In genomic region chr13:33352520-33352919, GRCh38 we compare ENCODE assay signal across 16 cellular contexts.
DNase-seq lines count a peak whose midpoint lies in the region; ATAC-seq and TF ChIP-seq lines count a peak whose summit lies in the region.
"Had no signal": no experiment of that assay in that cellular context is flagged by ENCODE, and none has a peak within 500 bp of the region (broad histone marks: within the 10 kb centered on the region; RNA-seq: fewer than 3 reads in every experiment).

No MANE protein-coding gene starts in this region.

- H3K27ac ChIP-seq in heart right ventricle (peak overlapping the region in 8 of 10 donors; percentile 13 to 96 (median 68)), parathyroid adenoma (peak overlapping the region; percentile 44)
- H3K27ac ChIP-seq: epithelial cell of prostate, SJSA1 had no signal

- no peaks in the 10 kb centered on the region for H3K36me3 Mint-ChIP-seq in mesothelial cell of epicardium

- no peaks in the 10 kb centered on the region for H3K79me2 ChIP-seq in parathyroid adenoma

- intact Hi-C loops in heart right ventricle (cut with DNase I), result loop anchor here in 5 of 10 donors (5.0 to 10.0 kb wide), 6 partner anchors 65 to 585 kb away; partner anchors contain the start of gene STARD13 (in 2 of the 5)
- intact Hi-C loops in Right ventricle myocardium inferior (cut with DNase I), result loop anchor here (2.0 to 10.0 kb wide), 4 partner anchors 92 to 188 kb away; no protein-coding TSS in a partner anchor

- no peaks in the 10 kb centered on the region for H3K9me3 Mint-ChIP-seq in mesothelial cell of epicardium
- H3K9me3 Mint-ChIP-seq: GM23338 had no signal

- DNase-seq in heart right ventricle (no peak), Right ventricle myocardium inferior (ENCODE audit: missing footprints) (no peak), globus pallidus (ENCODE audit: low spot score) (peak; percentile 31), GM19240 (ENCODE audit: insufficient read length, low spot score) (no peak), mesothelial cell of epicardium (ENCODE audit: low spot score in 2 of 2, unreplicated experiment in 2 of 2) (no peak)
- DNase-seq in stimulated activated CD4-positive, alpha-beta T cell treated with anti-CD3 and anti-CD28 coated beads, Interleukin-2, amount 100 ng/mL, for 24 hours, result no peak
- no peak for DNase-seq in activated CD4-positive, alpha-beta T cell treated with anti-CD3 and anti-CD28 coated beads for 48 hours
- DNase-seq: activated CD4-positive, alpha-beta T cell treated with anti-CD3 and anti-CD28 coated beads for 1 hour; activated gamma-delta T cell treated with Interleukin-2 at 50 U/mL for 16 hours; occipital lobe; stimulated activated naive CD4-positive, alpha-beta T cell; uterus had no signal

- H2AFZ ChIP-seq in parathyroid adenoma, result no peak overlapping the region
- H2AFZ ChIP-seq: GM23338 had no signal

- no peak overlapping the region for H3K4me3 ChIP-seq in heart right ventricle
- H3K4me3 ChIP-seq in parathyroid adenoma (ENCODE audit: low read depth, low read length), result no peak overlapping the region
- H3K4me3 ChIP-seq: GM23338, SJSA1, uterus had no signal

- no peak overlapping the region for H3K4me2 ChIP-seq in parathyroid adenoma (ENCODE audit: low read length)
- H3K4me2 ChIP-seq: GM23338 had no signal

- no peak for TF ChIP-seq CTCF in heart right ventricle (IDR thresholded peaks at IDR 0.05)
- no peak for TF ChIP-seq CTCF in parathyroid adenoma (IDR thresholded peaks at IDR 0.05)
- no peak for TF ChIP-seq CTCF in mesothelial cell of epicardium (IDR thresholded peaks at IDR 0.05; ENCODE audit: unreplicated experiment)

- H3K27ac Mint-ChIP-seq in mesothelial cell of epicardium, result no peak overlapping the region
- H3K27ac Mint-ChIP-seq: GM23338 had no signal

- H3K36me3 ChIP-seq in heart right ventricle, result no peaks in the 10 kb centered on the region
- H3K36me3 ChIP-seq in parathyroid adenoma (ENCODE audit: control insufficient read depth, insufficient read depth, low read length), result no peaks in the 10 kb centered on the region
- H3K36me3 ChIP-seq: uterus had no signal

- H3K4me3 Mint-ChIP-seq in mesothelial cell of epicardium, result no peak overlapping the region
- H3K4me3 Mint-ChIP-seq: GM23338 had no signal

- no peaks in the 10 kb centered on the region for H3K9me3 ChIP-seq in heart right ventricle
- H3K9me3 ChIP-seq in parathyroid adenoma (ENCODE audit: control insufficient read depth, low read length), result no peaks in the 10 kb centered on the region
- H3K9me3 ChIP-seq: SJSA1, uterus had no signal

- H3K27me3 ChIP-seq in heart right ventricle, result peaks cover 0 to 11% (median 0%) of the 10 kb centered on the region in 7 donors
- H3K27me3 ChIP-seq in parathyroid adenoma (ENCODE audit: control insufficient read depth, insufficient read depth, low read length), result no peaks in the 10 kb centered on the region
- H3K27me3 ChIP-seq: SJSA1, uterus had no signal

- peaks cover 45% of the 10 kb centered on the region for H3K4me1 Mint-ChIP-seq in mesothelial cell of epicardium

- H3K9ac ChIP-seq in parathyroid adenoma, result no peak overlapping the region

- peaks cover 30% of the 10 kb centered on the region for H3K27me3 Mint-ChIP-seq in mesothelial cell of epicardium (ENCODE audit: low read depth)

- no peak for ATAC-seq in heart right ventricle
- no peak for ATAC-seq in Right ventricle myocardium inferior
- ATAC-seq: GM23338 had no signal

- H3K4me1 ChIP-seq in heart right ventricle (peaks cover 0 to 74% (median 37%) of the 10 kb centered on the region in 9 donors), parathyroid adenoma (peaks cover 3% of the 10 kb centered on the region)
- H3K4me1 ChIP-seq: uterus had no signal

- WGBS in heart right ventricle, 2 donors, result 92 to 98% methylated on average over 5 of the region's 5 CpGs
